In genomic region chrX:149504226-149504914, GRCh38 we compare ENCODE assay signal across 8 cellular contexts. TPM values are rescaled to one million over a fixed set of nuclear protein-coding genes. Genes with fewer than 3 reads are reported as not detected.
A peak's percentile ranks its signal among the peaks of the same experiment; 100 is the strongest.
DNase-seq lines count a peak whose midpoint lies in the region; ATAC-seq and TF ChIP-seq lines count a peak whose summit lies in the region.

No MANE protein-coding gene starts in this region.

- H3K4me3 ChIP-seq in MG63 (peak overlapping the region; percentile 59), mucosa of descending colon (peak overlapping the region; percentile 26)

- CTCF ChIA-PET in GM10248 (lab: Yijun Ruan, JAX): interaction anchor here (1.0 to 2.3 kb wide), 3 partner anchors 8 to 18 kb away, joined by 3 to 5 read pairs (median 5); no protein-coding TSS in a partner anchor

- no peaks in the 10 kb centered on the region for H3K9me3 ChIP-seq in MG63
- H3K9me3 ChIP-seq in mucosa of descending colon: no peaks in the 10 kb centered on the region

- POLR2A ChIA-PET in GM10248 (lab: Yijun Ruan, JAX): interaction anchor here (2.6 kb wide), 1 partner anchor 36 kb away, joined by 17 read pairs; the partner anchor contains the start of gene EOLA1

- peak; percentile 46 for ATAC-seq in GM21825 (IDR thresholded peaks at IDR 0.05; ENCODE audit: unreplicated experiment)
- ATAC-seq in mucosa of descending colon: peak; percentile 44
- no peak for ATAC-seq in HG02571 (IDR thresholded peaks at IDR 0.05; ENCODE audit: unreplicated experiment)

- H3K36me3 ChIP-seq in MG63 (no peaks in the 10 kb centered on the region), mucosa of descending colon (ENCODE audit: low read depth) (no peaks in the 10 kb centered on the region)

- H3K4me1 ChIP-seq in mucosa of descending colon (ENCODE audit: low read depth): no peaks in the 10 kb centered on the region

- intact Hi-C loops in mucosa of descending colon (cut with DNase I, micrococcal nuclease): no loop called here

- peak; percentile 51 for TF ChIP-seq CTCF in GM10248 (IDR thresholded peaks at IDR 0.05; ENCODE audit: control extremely low read depth, extremely low read depth, low read depth, missing control alignments)
- no peak for TF ChIP-seq CTCF in mucosa of descending colon (IDR thresholded peaks at IDR 0.05)

- no peaks in the 10 kb centered on the region for H3K27me3 ChIP-seq in MG63

- peak; percentile 62 for DNase-seq in GM10248 (ENCODE audit: extremely low spot score)
- peak; percentile 9 for DNase-seq in MG63
- DNase-seq in activated CD4-positive, alpha-beta T cell treated with anti-CD3 and anti-CD28 coated beads for 1 hour: peak; percentile 34
- DNase-seq in dedifferentiated amniotic fluid mesenchymal stem cell (ENCODE audit: extremely low spot score): peak; percentile 22
- DNase-seq in mucosa of descending colon: peak in 2 of 3 donors; percentile 42 to 63
- peak in 5 of 49 donors; percentile 0 to 42 (median 16) for DNase-seq in substantia nigra (lab: John Stamatoyannopoulos, UW)

- peak overlapping the region; percentile 69 for H3K27ac ChIP-seq in substantia nigra (ENCODE audit: low read depth, low read length, poor library complexity, severe bottlenecking)

RNA-seq across cellular contexts. Expression of gene IDS, which starts 0.7 kb away (rescaled TPM):
- total RNA-seq in MG63 (2014; rRNA removed; shearing (Covaris generic); ENCODE audit: low replicate concordance): 3.6 and 11.6 TPM in 2 replicates
- total RNA-seq in mucosa of descending colon: 10 to 100 TPM; 38.7 to 84.3 (median 54.7) TPM

RNA-seq across cellular contexts. Expression of gene EOLA1, which starts 36.4 kb away (rescaled TPM):
- total RNA-seq in MG63 (2014; rRNA removed; shearing (Covaris generic); ENCODE audit: low replicate concordance): 33.5 and 41.1 TPM in 2 replicates
- 10 to 100 TPM; 29.1 to 36.9 (median 34.0) TPM for total RNA-seq in mucosa of descending colon

RNA-seq across cellular contexts. Expression of gene HSFX3, which starts 45.4 kb away (rescaled TPM):
- not detected in 2 replicates for total RNA-seq in MG63 (2014; rRNA removed; shearing (Covaris generic); ENCODE audit: low replicate concordance)
- not detected for total RNA-seq in mucosa of descending colon
